ENCODE assay signal across 8 cellular contexts in the genomic region with DNA sequence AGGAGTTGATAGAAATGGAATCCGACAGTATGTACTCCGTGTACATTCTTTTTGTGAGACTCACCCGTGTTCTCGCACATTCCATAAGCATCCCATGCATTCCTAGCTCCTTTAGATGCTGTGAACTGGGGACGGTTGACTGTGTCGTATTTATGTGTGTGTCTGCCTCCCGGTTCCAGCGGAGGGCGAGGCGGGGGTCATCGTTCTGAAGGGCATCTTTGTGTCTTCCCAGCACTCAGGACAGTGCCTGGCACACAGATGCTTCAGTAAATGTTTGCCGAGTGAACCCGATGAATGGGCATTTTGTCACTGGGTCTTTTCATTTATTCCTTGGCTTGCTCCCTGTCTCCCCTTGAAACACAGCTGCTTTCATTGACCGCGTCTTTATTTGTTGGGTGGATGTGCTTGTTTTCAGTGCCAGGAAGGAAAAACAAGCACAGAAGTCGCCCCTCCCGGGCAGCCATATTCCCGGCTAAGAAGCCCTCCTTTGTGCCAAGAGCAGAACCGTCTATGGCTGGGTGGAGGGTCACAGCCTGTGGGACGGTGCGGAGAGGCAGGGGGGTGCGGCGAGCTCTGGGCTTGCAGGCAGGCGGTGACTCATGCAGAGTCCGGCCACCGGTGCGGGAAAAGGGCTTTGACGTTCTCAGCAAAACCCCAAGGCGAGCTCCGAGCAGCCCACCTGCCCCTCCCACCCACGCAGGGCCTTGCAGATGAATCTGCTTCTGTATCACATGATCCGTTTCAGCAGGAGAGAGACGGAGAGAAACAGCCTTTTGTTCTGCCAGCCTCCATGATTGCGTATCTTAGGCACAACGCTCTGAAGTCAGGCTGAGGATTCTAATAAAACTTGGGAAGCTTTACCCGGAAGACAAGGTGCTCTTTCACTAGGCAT. TPM values are rescaled to one million over a fixed set of nuclear protein-coding genes. Genes with fewer than 3 reads are reported as not detected.
DNase-seq lines count a peak whose midpoint lies in the region; ATAC-seq and TF ChIP-seq lines count a peak whose summit lies in the region.

No MANE protein-coding gene starts in this region.

- peak overlapping the region; percentile 11 for H3K4me2 ChIP-seq in mesenchymal stem cell (ENCODE audit: low read length, poor library complexity, severe bottlenecking)

- no peak overlapping the region for H2BK120ac ChIP-seq in mesenchymal stem cell (ENCODE audit: low read depth, low read length)

- no peak overlapping the region for H3K27ac ChIP-seq in right atrium auricular region
- H3K27ac ChIP-seq in mesenchymal stem cell (ENCODE audit: low read length, poor library complexity, severe bottlenecking) = peak overlapping the region; percentile 91
- H3K27ac ChIP-seq in upper lobe of right lung = no peak overlapping the region

- DNase-seq in Right ventricle myocardium inferior (ENCODE audit: missing footprints) = peak; percentile 62
- no peak for DNase-seq in right atrium auricular region (ENCODE audit: low spot score)
- DNase-seq in dermis blood vessel endothelial cell = peak; percentile 66
- peak; percentile 87 for DNase-seq in mesenchymal stem cell
- DNase-seq in upper lobe of right lung = no peak
- DNase-seq in activated naive CD4-positive, alpha-beta T cell (lab: John Stamatoyannopoulos, UW) = no peak
- no peak for DNase-seq in GM13977 (ENCODE audit: low spot score)

- H3K36me3 ChIP-seq in right atrium auricular region = no peaks in the 10 kb centered on the region
- H3K36me3 ChIP-seq in mesenchymal stem cell (ENCODE audit: control insufficient read depth in 1 of 2, insufficient read depth in 2 of 2, low read depth in 1 of 2, low read length in 2 of 2) = no peaks in the 10 kb centered on the region
- H3K36me3 ChIP-seq in upper lobe of right lung = no peaks in the 10 kb centered on the region

- H3K4me1 ChIP-seq in right atrium auricular region (peaks cover 0 to 13% of the 10 kb centered on the region in 2 donors), mesenchymal stem cell (ENCODE audit: control insufficient read depth, insufficient read depth, low read depth, low read length) (peaks cover 24% of the 10 kb centered on the region), upper lobe of right lung (peaks cover 10% of the 10 kb centered on the region)

- no peaks in the 10 kb centered on the region for H3K79me1 ChIP-seq in mesenchymal stem cell (replicated peaks; ENCODE audit: low read length, poor library complexity, severe bottlenecking)

- no peak overlapping the region for H2BK15ac ChIP-seq in mesenchymal stem cell (ENCODE audit: low read depth, poor library complexity, severe bottlenecking)

- in situ Hi-C loops in GM13977 (cut with MboI; ENCODE audit: low pct_unique_long_range_greater_than_20kb, low sequenced_read_pairs, unreplicated experiment) = loop anchor here (10.0 kb wide), 1 partner anchor 123 kb away; no protein-coding TSS in a partner anchor

- H3K23ac ChIP-seq in mesenchymal stem cell (ENCODE audit: low read length in 2 of 2) = no peak overlapping the region

- H3K4ac ChIP-seq in mesenchymal stem cell (ENCODE audit: low read depth in 1 of 2, low read length in 2 of 2) = peak overlapping the region; percentile 42 to 62

- H4K91ac ChIP-seq in mesenchymal stem cell (ENCODE audit: low read length) = peak overlapping the region; percentile 74

- intact Hi-C loops in Right ventricle myocardium inferior (cut with DNase I) (no loop called here), upper lobe of right lung (cut with DNase I) (no loop called here)

- H3K9ac ChIP-seq in mesenchymal stem cell (ENCODE audit: low read length) = peak overlapping the region; percentile 72

- WGBS in mesenchymal stem cell = 25% methylated on average over 32 of the region's 36 CpGs

- H3K14ac ChIP-seq in mesenchymal stem cell (ENCODE audit: low read length in 2 of 2) = no peak overlapping the region

- peak overlapping the region; percentile 58 to 60 for H3K18ac ChIP-seq in mesenchymal stem cell (ENCODE audit: low read depth in 1 of 2, low read length in 2 of 2)

- H3K27me3 ChIP-seq in right atrium auricular region (no peaks in the 10 kb centered on the region), mesenchymal stem cell (ENCODE audit: control insufficient read depth in 1 of 2, insufficient read depth in 1 of 2, low read length in 2 of 2) (peaks cover 0 to 41% of the 10 kb centered on the region in 2 experiments), upper lobe of right lung (peaks cover 19% of the 10 kb centered on the region)

- TF ChIP-seq CTCF in right atrium auricular region (IDR thresholded peaks at IDR 0.05) (no peak), upper lobe of right lung (IDR thresholded peaks at IDR 0.05) (no peak), GM13977 (IDR thresholded peaks at IDR 0.05; ENCODE audit: extremely low read depth, insufficient read depth, missing control alignments) (no peak)

- ATAC-seq in Right ventricle myocardium inferior (no peak), upper lobe of right lung (peak; percentile 26), GM18517 (IDR thresholded peaks at IDR 0.05; ENCODE audit: unreplicated experiment) (no peak)

- peak overlapping the region in 1 of 2 donors; percentile 22 for H3K4me3 ChIP-seq in right atrium auricular region
- H3K4me3 ChIP-seq in mesenchymal stem cell (ENCODE audit: insufficient read depth in 1 of 2, low read depth in 1 of 2, low read length in 2 of 2) = peak overlapping the region in 1 of 2 experiments; percentile 75
- peak overlapping the region; percentile 6 for H3K4me3 ChIP-seq in upper lobe of right lung

- peak overlapping the region; percentile 79 for H4K8ac ChIP-seq in mesenchymal stem cell (ENCODE audit: low read length)

- peak overlapping the region; percentile 21 for H2AFZ ChIP-seq in mesenchymal stem cell (ENCODE audit: low read depth, low read length)

- no peak overlapping the region for H2AK5ac ChIP-seq in mesenchymal stem cell (ENCODE audit: low read length, severe bottlenecking)

- H3K9me3 ChIP-seq in right atrium auricular region (no peaks in the 10 kb centered on the region), mesenchymal stem cell (ENCODE audit: control insufficient read depth, low read length) (no peaks in the 10 kb centered on the region), upper lobe of right lung (no peaks in the 10 kb centered on the region)

- peak overlapping the region in 1 of 2 experiments; percentile 51 for H2BK12ac ChIP-seq in mesenchymal stem cell (ENCODE audit: low read length in 2 of 2)

- no peak overlapping the region for H2BK5ac ChIP-seq in mesenchymal stem cell (ENCODE audit: low read depth, low read length, poor library complexity, severe bottlenecking)

RNA-seq across cellular contexts. Expression of a gene that starts 11.2 kb away (rescaled TPM):
- total RNA-seq in Right ventricle myocardium inferior (9.1 TPM), right atrium auricular region (10 to 100 TPM in 1 of 2 donors, 1 to 10 TPM in 1; 4.4 to 10.4 TPM), dermis blood vessel endothelial cell (31.8 and 33.5 TPM in 2 replicates), upper lobe of right lung (16.9 TPM)
- polyA plus RNA-seq in mesenchymal stem cell (2013, experiment 1 of 2) = 24.6 TPM
- 26.0 TPM for polyA plus RNA-seq in mesenchymal stem cell (2013, experiment 2 of 2)

RNA-seq across cellular contexts. Expression of a gene that starts 20.0 kb away (rescaled TPM):
- total RNA-seq in Right ventricle myocardium inferior = 0.97 TPM
- total RNA-seq in right atrium auricular region = 1 to 10 TPM; 2.2 to 2.4 TPM
- total RNA-seq in dermis blood vessel endothelial cell = 6.7 and 9.7 TPM in 2 replicates
- 24.5 TPM for polyA plus RNA-seq in mesenchymal stem cell (2013, experiment 1 of 2)
- polyA plus RNA-seq in mesenchymal stem cell (2013, experiment 2 of 2) = 25.5 TPM
- 0.46 TPM for total RNA-seq in upper lobe of right lung

Comparison
In these comparisons a context has a peak if more than half of its experiments do, and no peak if none do; other contexts are left out.
1. DNase-seq: peak in Right ventricle myocardium inferior (single experiment), dermis blood vessel endothelial cell (single experiment) and mesenchymal stem cell (single experiment); none in right atrium auricular region (single experiment), upper lobe of right lung (single experiment), activated naive CD4-positive, alpha-beta T cell (0 of 4) and GM13977 (single experiment).